1 cellular context compared by ENCODE assay signal in the genomic region with DNA sequence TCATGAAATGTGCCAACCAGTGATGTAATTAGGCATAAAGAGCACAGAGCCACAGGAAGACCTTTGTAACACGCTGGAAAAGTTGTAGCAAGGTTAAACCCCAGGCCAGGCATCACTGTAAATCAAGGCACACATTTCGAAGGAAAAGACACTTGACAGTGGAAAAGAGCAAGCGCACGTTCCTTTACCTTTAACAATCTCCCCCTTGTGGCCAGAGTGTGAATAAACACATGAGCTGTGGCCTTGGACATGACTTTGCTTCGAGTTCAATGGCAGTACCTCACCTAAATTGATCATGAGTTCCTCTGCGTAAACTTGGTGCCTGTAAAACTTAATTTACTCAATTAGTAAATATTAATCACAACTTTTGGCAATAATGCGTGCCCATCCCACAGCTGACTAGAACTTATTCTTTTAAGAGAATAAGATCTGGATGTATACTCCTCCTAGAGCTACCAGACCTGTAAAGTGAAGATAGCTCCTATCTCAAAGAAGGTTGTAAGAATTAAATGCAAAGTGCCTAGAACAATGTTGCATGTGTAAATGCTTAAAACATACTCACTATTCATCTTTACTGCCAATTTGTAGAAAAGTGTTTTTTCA.
TF ChIP-seq lines count a peak whose summit lies in the region.

No MANE protein-coding gene starts in this region.

TF ChIP-seq in GM23338, 12 proteins besides CTCF, POLR2A, EP300 and RAD21 (continued from another document):
- TF ChIP-seq, protein P1, sequence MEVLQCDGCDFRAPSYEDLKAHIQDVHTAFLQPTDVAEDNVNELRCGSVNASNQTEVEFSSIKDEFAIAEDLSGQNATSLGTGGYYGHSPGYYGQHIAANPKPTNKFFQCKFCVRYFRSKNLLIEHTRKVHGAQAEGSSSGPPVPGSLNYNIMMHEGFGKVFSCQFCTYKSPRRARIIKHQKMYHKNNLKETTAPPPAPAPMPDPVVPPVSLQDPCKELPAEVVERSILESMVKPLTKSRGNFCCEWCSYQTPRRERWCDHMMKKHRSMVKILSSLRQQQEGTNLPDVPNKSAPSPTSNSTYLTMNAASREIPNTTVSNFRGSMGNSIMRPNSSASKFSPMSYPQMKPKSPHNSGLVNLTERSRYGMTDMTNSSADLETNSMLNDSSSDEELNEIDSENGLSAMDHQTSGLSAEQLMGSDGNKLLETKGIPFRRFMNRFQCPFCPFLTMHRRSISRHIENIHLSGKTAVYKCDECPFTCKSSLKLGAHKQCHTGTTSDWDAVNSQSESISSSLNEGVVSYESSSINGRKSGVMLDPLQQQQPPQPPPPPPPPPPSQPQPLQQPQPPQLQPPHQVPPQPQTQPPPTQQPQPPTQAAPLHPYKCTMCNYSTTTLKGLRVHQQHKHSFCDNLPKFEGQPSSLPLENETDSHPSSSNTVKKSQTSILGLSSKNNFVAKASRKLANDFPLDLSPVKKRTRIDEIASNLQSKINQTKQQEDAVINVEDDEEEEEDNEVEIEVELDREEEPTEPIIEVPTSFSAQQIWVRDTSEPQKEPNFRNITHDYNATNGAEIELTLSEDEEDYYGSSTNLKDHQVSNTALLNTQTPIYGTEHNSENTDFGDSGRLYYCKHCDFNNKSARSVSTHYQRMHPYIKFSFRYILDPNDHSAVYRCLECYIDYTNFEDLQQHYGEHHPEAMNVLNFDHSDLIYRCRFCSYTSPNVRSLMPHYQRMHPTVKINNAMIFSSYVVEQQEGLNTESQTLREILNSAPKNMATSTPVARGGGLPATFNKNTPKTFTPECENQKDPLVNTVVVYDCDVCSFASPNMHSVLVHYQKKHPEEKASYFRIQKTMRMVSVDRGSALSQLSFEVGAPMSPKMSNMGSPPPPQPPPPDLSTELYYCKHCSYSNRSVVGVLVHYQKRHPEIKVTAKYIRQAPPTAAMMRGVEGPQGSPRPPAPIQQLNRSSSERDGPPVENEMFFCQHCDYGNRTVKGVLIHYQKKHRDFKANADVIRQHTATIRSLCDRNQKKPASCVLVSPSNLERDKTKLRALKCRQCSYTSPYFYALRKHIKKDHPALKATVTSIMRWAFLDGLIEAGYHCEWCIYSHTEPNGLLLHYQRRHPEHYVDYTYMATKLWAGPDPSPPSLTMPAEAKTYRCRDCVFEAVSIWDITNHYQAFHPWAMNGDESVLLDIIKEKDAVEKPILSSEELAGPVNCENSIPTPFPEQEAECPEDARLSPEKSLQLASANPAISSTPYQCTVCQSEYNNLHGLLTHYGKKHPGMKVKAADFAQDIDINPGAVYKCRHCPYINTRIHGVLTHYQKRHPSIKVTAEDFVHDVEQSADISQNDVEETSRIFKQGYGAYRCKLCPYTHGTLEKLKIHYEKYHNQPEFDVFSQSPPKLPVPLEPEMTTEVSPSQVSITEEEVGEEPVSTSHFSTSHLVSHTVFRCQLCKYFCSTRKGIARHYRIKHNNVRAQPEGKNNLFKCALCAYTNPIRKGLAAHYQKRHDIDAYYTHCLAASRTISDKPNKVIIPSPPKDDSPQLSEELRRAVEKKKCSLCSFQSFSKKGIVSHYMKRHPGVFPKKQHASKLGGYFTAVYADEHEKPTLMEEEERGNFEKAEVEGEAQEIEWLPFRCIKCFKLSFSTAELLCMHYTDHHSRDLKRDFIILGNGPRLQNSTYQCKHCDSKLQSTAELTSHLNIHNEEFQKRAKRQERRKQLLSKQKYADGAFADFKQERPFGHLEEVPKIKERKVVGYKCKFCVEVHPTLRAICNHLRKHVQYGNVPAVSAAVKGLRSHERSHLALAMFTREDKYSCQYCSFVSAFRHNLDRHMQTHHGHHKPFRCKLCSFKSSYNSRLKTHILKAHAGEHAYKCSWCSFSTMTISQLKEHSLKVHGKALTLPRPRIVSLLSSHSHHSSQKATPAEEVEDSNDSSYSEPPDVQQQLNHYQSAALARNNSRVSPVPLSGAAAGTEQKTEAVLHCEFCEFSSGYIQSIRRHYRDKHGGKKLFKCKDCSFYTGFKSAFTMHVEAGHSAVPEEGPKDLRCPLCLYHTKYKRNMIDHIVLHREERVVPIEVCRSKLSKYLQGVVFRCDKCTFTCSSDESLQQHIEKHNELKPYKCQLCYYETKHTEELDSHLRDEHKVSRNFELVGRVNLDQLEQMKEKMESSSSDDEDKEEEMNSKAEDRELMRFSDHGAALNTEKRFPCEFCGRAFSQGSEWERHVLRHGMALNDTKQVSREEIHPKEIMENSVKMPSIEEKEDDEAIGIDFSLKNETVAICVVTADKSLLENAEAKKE (CRISPR knock-in tag; IDR thresholded peaks at IDR 0.05), result no peak
- TF ChIP-seq EZH2 (IDR thresholded peaks at IDR 0.05; ENCODE audit: low read depth, unreplicated experiment) (no peak), ZNF331 (CRISPR knock-in tag; IDR thresholded peaks at IDR 0.05; ENCODE audit: low read depth) (no peak), POLR2AphosphoS5 (IDR thresholded peaks at IDR 0.05; ENCODE audit: low read depth) (no peak)
- TF ChIP-seq, protein P2, sequence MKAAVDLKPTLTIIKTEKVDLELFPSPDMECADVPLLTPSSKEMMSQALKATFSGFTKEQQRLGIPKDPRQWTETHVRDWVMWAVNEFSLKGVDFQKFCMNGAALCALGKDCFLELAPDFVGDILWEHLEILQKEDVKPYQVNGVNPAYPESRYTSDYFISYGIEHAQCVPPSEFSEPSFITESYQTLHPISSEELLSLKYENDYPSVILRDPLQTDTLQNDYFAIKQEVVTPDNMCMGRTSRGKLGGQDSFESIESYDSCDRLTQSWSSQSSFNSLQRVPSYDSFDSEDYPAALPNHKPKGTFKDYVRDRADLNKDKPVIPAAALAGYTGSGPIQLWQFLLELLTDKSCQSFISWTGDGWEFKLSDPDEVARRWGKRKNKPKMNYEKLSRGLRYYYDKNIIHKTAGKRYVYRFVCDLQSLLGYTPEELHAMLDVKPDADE (IDR thresholded peaks at IDR 0.05), result no peak
